10 cellular contexts compared by ENCODE assay signal in the genomic region with DNA sequence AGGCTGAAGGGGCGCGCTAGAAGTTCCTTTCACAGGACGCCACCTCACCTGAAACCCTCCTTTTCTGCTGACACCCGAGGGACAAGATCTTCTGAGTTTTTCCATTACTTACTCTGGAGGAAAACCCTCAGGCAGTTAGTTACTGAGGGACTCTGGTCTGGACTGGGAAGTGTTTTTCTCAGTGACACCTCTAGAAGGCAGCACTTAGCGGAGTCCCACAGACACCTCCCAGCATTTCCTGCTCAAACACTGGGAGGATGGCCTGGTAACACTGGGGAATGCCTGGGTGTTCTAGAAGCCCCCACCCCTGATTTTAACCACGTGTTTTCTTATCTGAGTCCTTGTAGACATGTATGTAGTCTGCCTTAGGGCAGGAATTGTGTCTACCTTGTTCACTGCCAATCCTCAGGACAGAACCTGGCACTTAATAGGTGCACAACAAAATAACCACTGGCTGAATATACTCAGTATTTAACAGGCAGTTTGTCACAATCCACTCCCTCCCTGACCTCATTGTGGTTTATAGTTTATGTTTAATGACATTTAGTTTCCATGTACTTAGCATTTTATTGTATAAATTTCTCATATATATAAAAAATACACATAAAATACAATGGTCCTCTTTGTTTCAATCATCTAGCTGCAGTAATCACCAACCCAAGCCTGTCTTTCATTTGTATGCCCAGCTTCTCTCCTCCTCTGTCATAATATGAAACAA. TPM values are rescaled to one million over a fixed set of nuclear protein-coding genes. Genes with fewer than 3 reads are reported as not detected.
DNase-seq lines count a peak whose midpoint lies in the region; ATAC-seq and TF ChIP-seq lines count a peak whose summit lies in the region.
"Had no signal": no experiment of that assay in that cellular context is flagged by ENCODE, and none has a peak within 500 bp of the region (broad histone marks: within the 10 kb centered on the region; RNA-seq: fewer than 3 reads in every experiment).

No MANE protein-coding gene starts in this region.

- H3K4ac ChIP-seq in trophoblast cell (ENCODE audit: low read depth, low read length) = no peak overlapping the region

- no peaks in the 10 kb centered on the region for H3K36me3 ChIP-seq in MG63
- no peaks in the 10 kb centered on the region for H3K36me3 ChIP-seq in trophoblast cell (ENCODE audit: control insufficient read depth in 1 of 2, insufficient read depth in 2 of 2, low read length in 2 of 2)

- H2BK12ac ChIP-seq in trophoblast cell (ENCODE audit: low read length) = peak overlapping the region; percentile 30

- no peaks in the 10 kb centered on the region for H3K79me1 ChIP-seq in trophoblast cell (ENCODE audit: low read length)

- H3K9me3 ChIP-seq in MG63 = no peaks in the 10 kb centered on the region
- H3K9me3 ChIP-seq in trophoblast cell (ENCODE audit: insufficient read depth, low read depth, low read length) = no peaks in the 10 kb centered on the region

- H4K12ac ChIP-seq in trophoblast cell (ENCODE audit: low read depth, low read length) = no peak overlapping the region

- peak; percentile 55 for TF ChIP-seq CTCF in choroid plexus epithelial cell (conservative IDR thresholded peaks at IDR 0.05; ENCODE audit: low read depth, low read length)

- no peak overlapping the region for H2BK5ac ChIP-seq in trophoblast cell (ENCODE audit: low read depth, low read length, poor library complexity)

- H3K79me2 ChIP-seq in trophoblast cell (ENCODE audit: control insufficient read depth, insufficient read depth, low read length, poor library complexity) = no peaks in the 10 kb centered on the region

- H3K18ac ChIP-seq in trophoblast cell (ENCODE audit: low read length) = no peak overlapping the region

- H3K4me3 ChIP-seq in MG63 = no peak overlapping the region
- no peak overlapping the region for H3K4me3 ChIP-seq in choroid plexus epithelial cell (ENCODE audit: low read depth, low read length)
- no peak overlapping the region for H3K4me3 ChIP-seq in trophoblast cell (ENCODE audit: low read depth, low read length)

- no peak overlapping the region for H3K9ac ChIP-seq in trophoblast cell (ENCODE audit: low read length)

- peaks cover 2% of the 10 kb centered on the region in 2 experiments for H3K4me1 ChIP-seq in trophoblast cell (ENCODE audit: control insufficient read depth in 1 of 2, insufficient read depth in 2 of 2, low read length in 2 of 2)

- no peak overlapping the region for H3K4me2 ChIP-seq in trophoblast cell (ENCODE audit: low read length)

- no peak for ATAC-seq in HG02852 (IDR thresholded peaks at IDR 0.05; ENCODE audit: unreplicated experiment)

- peak overlapping the region; percentile 52 for H4K8ac ChIP-seq in trophoblast cell (ENCODE audit: low read depth, low read length)

- H3K27me3 ChIP-seq in MG63 (no peaks in the 10 kb centered on the region), trophoblast cell (ENCODE audit: insufficient read depth, low read length) (no peaks in the 10 kb centered on the region)

- no peak overlapping the region for H3K27ac ChIP-seq in trophoblast cell (ENCODE audit: low read depth, low read length)

- H2AK5ac ChIP-seq in trophoblast cell (ENCODE audit: low read length) = no peak overlapping the region

- no CpG with 5 or more reads among the region's 6 CpGs for WGBS in trophoblast cell (ENCODE audit: extremely low coverage, insufficient coverage, insufficient read length)

- H4K91ac ChIP-seq in trophoblast cell (ENCODE audit: low read depth, low read length) = peak overlapping the region; percentile 35

- H3K14ac ChIP-seq in trophoblast cell (ENCODE audit: low read length) = peak overlapping the region; percentile 44

- peak overlapping the region; percentile 69 for H2BK120ac ChIP-seq in trophoblast cell (ENCODE audit: insufficient read depth, low read length, poor library complexity)

- H2AFZ ChIP-seq in trophoblast cell (ENCODE audit: insufficient read depth, low read length, poor library complexity) = no peak overlapping the region

- DNase-seq in DMS53 (lab: John Stamatoyannopoulos, UW) = peak; percentile 34
- DNase-seq in DMS53 treated with DMSO at 0.1 percent for 48 hours (lab: John Stamatoyannopoulos, UW; ENCODE audit: unreplicated experiment) = no peak
- DNase-seq in MG63 = peak; percentile 4
- DNase-seq in choroid plexus epithelial cell (ENCODE audit: low read depth) = peak; percentile 28
- DNase-seq in trophoblast cell = peak; percentile 46 to 76
- DNase-seq in NOMO-1 treated with dmso at 0.1 percent for 144 hours (lab: John Stamatoyannopoulos, UW; ENCODE audit: unreplicated experiment) = no peak
- DNase-seq in NCI-H345 (lab: John Stamatoyannopoulos, UW) = no peak
- DNase-seq: natural killer cell had no signal

- no peak overlapping the region for H3K23ac ChIP-seq in trophoblast cell (ENCODE audit: low read length)

RNA-seq across cellular contexts. Expression of a gene that starts 4.8 kb away (rescaled TPM):
- not detected in 2 replicates for total RNA-seq in MG63 (2014; rRNA removed; shearing (Covaris generic); ENCODE audit: low replicate concordance)
- 1.0 and 1.5 TPM in 2 replicates for polyA plus RNA-seq in trophoblast cell (2013)
- total RNA-seq: natural killer cell; T-helper 2 cell treated with Interferon-gamma antibody and Interleukin-4, amounts not matched to agents 100 ng/mL and 5 ng/mL, for 36 hours had no signal

Comparison
In these comparisons a context has a peak if more than half of its experiments do, and no peak if none do; other contexts are left out.
1. DNase-seq: peak in DMS53 (single experiment), MG63 (single experiment), choroid plexus epithelial cell (single experiment) and trophoblast cell (2 of 2); none in DMS53 treated with DMSO at 0.1 percent for 48 hours (single experiment), NOMO-1 treated with dmso at 0.1 percent for 144 hours (single experiment) and NCI-H345 (single experiment).